In genomic region chr7:16492513-16493062, GRCh38 we compare ENCODE assay signal across 14 cellular contexts. TPM values are rescaled to one million over a fixed set of nuclear protein-coding genes. Genes with fewer than 3 reads are reported as not detected.
DNase-seq lines count a peak whose midpoint lies in the region; ATAC-seq and TF ChIP-seq lines count a peak whose summit lies in the region.
"Had no signal": no experiment of that assay in that cellular context is flagged by ENCODE, and none has a peak within 500 bp of the region (broad histone marks: within the 10 kb centered on the region; RNA-seq: fewer than 3 reads in every experiment).

No MANE protein-coding gene starts in this region.

- no peak for ATAC-seq in T-cell (replicated peaks in 1 of 4)
- ATAC-seq in SK-N-SH treated with all-trans-retinoic acid at 6 μM for 48 hours, result no peak; the same call in 2 of the 3 replicates

- no peaks in the 10 kb centered on the region for H3K27me3 ChIP-seq in GM23248 (replicated peaks; ENCODE audit: insufficient read depth)
- H3K27me3 ChIP-seq: stomach had no signal

- H3K4me1 ChIP-seq in GM23248 (ENCODE audit: insufficient read depth), result no peaks in the 10 kb centered on the region

- TF ChIP-seq CTCF in choroid plexus epithelial cell (conservative IDR thresholded peaks at IDR 0.05; ENCODE audit: low read depth, low read length) (no peak), nephron (IDR thresholded peaks at IDR 0.05; ENCODE audit: unreplicated experiment in 3 of 3) (no peak), HFFc6 (IDR thresholded peaks at IDR 0.05) (no peak), GM20000 (IDR thresholded peaks at IDR 0.05; ENCODE audit: extremely low read depth, missing control alignments) (no peak)

- H3F3A ChIP-seq in GM23248 (ENCODE audit: insufficient read depth), result no peaks in the 10 kb centered on the region

- no peaks in the 10 kb centered on the region for H3K36me3 ChIP-seq in GM23248 (ENCODE audit: low read depth)
- H3K36me3 ChIP-seq: stomach had no signal

- CTCF ChIA-PET in T-cell (lab: Charles Lee), result interaction anchor here in 1 of 2 donors (0.6 kb wide), 1 partner anchor 31 kb away, joined by 3 read pairs; no protein-coding TSS in a partner anchor

- H3K36me3 Mint-ChIP-seq in nephron (ENCODE audit: low read depth) (no peaks in the 10 kb centered on the region), HFFc6 (ENCODE audit: low read depth) (no peaks in the 10 kb centered on the region), T-cell (no peaks in the 10 kb centered on the region)
- H3K36me3 Mint-ChIP-seq: activated naive CD8-positive, alpha-beta T cell had no signal

- no peak overlapping the region for H3K27ac ChIP-seq in GM23248
- H3K27ac ChIP-seq: stomach had no signal

- peak overlapping the region; percentile 47; the same call in 1 of the 2 replicates for H2AFZ ChIP-seq in GM23248

- peaks cover 7% of the 10 kb centered on the region for H3K4me1 Mint-ChIP-seq in nephron
- H3K4me1 Mint-ChIP-seq in HFFc6 (ENCODE audit: low read depth), result peaks cover 13% of the 10 kb centered on the region
- H3K4me1 Mint-ChIP-seq in T-cell, result no peaks in the 10 kb centered on the region

- H3K4me3 Mint-ChIP-seq in nephron, result no peak overlapping the region
- no peak overlapping the region for H3K4me3 Mint-ChIP-seq in HFFc6
- no peak overlapping the region for H3K4me3 Mint-ChIP-seq in T-cell
- H3K4me3 Mint-ChIP-seq: activated naive CD8-positive, alpha-beta T cell had no signal

- no peaks in the 10 kb centered on the region for H3K9me2 ChIP-seq in GM23248 (ENCODE audit: insufficient read depth)

- DNase-seq in GM23248 (no peak), NCI-H526 treated with DMSO at 0.1 percent for 48 hours (lab: John Stamatoyannopoulos, UW) (peak; percentile 86), choroid plexus epithelial cell (ENCODE audit: low read depth) (peak; percentile 53), HFFc6 (no peak), GM20000 (ENCODE audit: low spot score) (no peak), T-cell (no peak)
- DNase-seq: activated CD4-positive, alpha-beta T cell treated with anti-CD3 and anti-CD28 coated beads for 4 hours; NCI-H2171 treated with DMSO at 0.1 percent for 48 hours; nucleus accumbens; stimulated activated CD4-positive, alpha-beta T cell treated with anti-CD3 and anti-CD28 coated beads, Interleukin-1b, Interleukin-23, amount 100 ng/mL, for 48 hours; stomach had no signal

- H3K9ac ChIP-seq in GM23248, result no peak overlapping the region

- 46 to 47% methylated on average over 3 of the region's 3 CpGs for WGBS in GM23248 (ENCODE audit: low coverage in 1 of 2, low lambda C conversion rate in 2 of 2, missing lambda C conversion rate in 2 of 2), 2 experiments

- POLR2A ChIA-PET in T-cell (lab: Charles Lee), result no interaction called here

- H3K27me3 Mint-ChIP-seq in nephron (ENCODE audit: low read depth) (no peaks in the 10 kb centered on the region), HFFc6 (ENCODE audit: insufficient read depth) (peaks cover 1% of the 10 kb centered on the region), T-cell (peaks cover 0 to 3% of the 10 kb centered on the region in 2 donors)

- in situ Hi-C loops in GM23248 (cut with MboI), result no loop called here

- H3K79me2 ChIP-seq in GM23248 (ENCODE audit: insufficient read depth), result no peaks in the 10 kb centered on the region

- no peaks in the 10 kb centered on the region for H4K20me1 ChIP-seq in GM23248 (ENCODE audit: insufficient read depth)

- H3K9me3 Mint-ChIP-seq in nephron (no peaks in the 10 kb centered on the region), HFFc6 (no peaks in the 10 kb centered on the region), T-cell (no peaks in the 10 kb centered on the region)

- H3K9me3 ChIP-seq in GM23248 (ENCODE audit: low read depth), result no peaks in the 10 kb centered on the region
- H3K9me3 ChIP-seq: stomach had no signal

- H3K4me2 ChIP-seq in GM23248 (ENCODE audit: unreplicated experiment), result no peak overlapping the region

- H3K4me3 ChIP-seq in GM23248, result no peak overlapping the region
- no peak overlapping the region for H3K4me3 ChIP-seq in choroid plexus epithelial cell (ENCODE audit: low read depth, low read length)
- H3K4me3 ChIP-seq: stomach had no signal

- H3K27ac Mint-ChIP-seq in nephron (peak overlapping the region; percentile 58 to 97 (median 85)), HFFc6 (no peak overlapping the region), T-cell (no peak overlapping the region)
- H3K27ac Mint-ChIP-seq: activated naive CD8-positive, alpha-beta T cell had no signal

TF ChIP-seq in SK-N-SH treated with all-trans-retinoic acid at 6 μM for 48 hours, 23 proteins besides CTCF, POLR2A, EP300 and RAD21:
- TF ChIP-seq POU6F1 (CRISPR knock-in tag; IDR thresholded peaks at IDR 0.05; ENCODE audit: borderline replicate concordance, low read depth) (no peak), PPARA (CRISPR knock-in tag; IDR thresholded peaks at IDR 0.05; ENCODE audit: borderline replicate concordance) (no peak), CSDC2 (CRISPR knock-in tag; IDR thresholded peaks at IDR 0.05) (no peak), GLIS3 (CRISPR knock-in tag; IDR thresholded peaks at IDR 0.05) (no peak), ZFP30 (CRISPR knock-in tag; IDR thresholded peaks at IDR 0.05) (no peak), BACH2 (CRISPR knock-in tag; IDR thresholded peaks at IDR 0.05; ENCODE audit: borderline replicate concordance) (no peak), ESRRG (CRISPR knock-in tag; IDR thresholded peaks at IDR 0.05) (no peak)

RNA-seq across cellular contexts. Expression of gene SOSTDC1, which starts 27.1 kb away (rescaled TPM):
- not detected in 2 replicates for total RNA-seq in GM23248 (2014; rRNA removed; shearing (Covaris generic))
- polyA plus RNA-seq in GM23248 (2016; fragmentation: Nextera tagmentation; extraction: Ambion mirVana), result not detected in 2 replicates
- total RNA-seq in HFFc6 (2021; fragmentation: NEBNext Ultra II Directional; extraction: Animal tissue kit (Norgen Biotek cat#: 25700)), result not detected
- total RNA-seq in T-cell, result not detected

RNA-seq across cellular contexts. Expression of gene LRRC72, which starts 34.0 kb away (rescaled TPM):
- total RNA-seq in GM23248 (2014; rRNA removed; shearing (Covaris generic)), result not detected in 2 replicates
- polyA plus RNA-seq in GM23248 (2016; fragmentation: Nextera tagmentation; extraction: Ambion mirVana), result not detected in 2 replicates
- not detected for total RNA-seq in HFFc6 (2021; fragmentation: NEBNext Ultra II Directional; extraction: Animal tissue kit (Norgen Biotek cat#: 25700))
- total RNA-seq in T-cell, result not detected
- total RNA-seq: stomach had no signal
- polyA plus RNA-seq: stomach had no signal

Comparison
In these comparisons a context has a peak if more than half of its experiments do, and no peak if none do; other contexts are left out.
1. DNase-seq: peak in NCI-H526 treated with DMSO at 0.1 percent for 48 hours (single experiment) and choroid plexus epithelial cell (single experiment); none in GM23248 (single experiment), HFFc6 (single experiment), GM20000 (single experiment) and T-cell (0 of 34).
2. H3K27ac Mint-ChIP-seq: peak in nephron (3 of 3); none in HFFc6 (single experiment) and T-cell (0 of 2).